ENCODE assay signal across 8 cellular contexts in genomic region chr3:15205934-15206661, GRCh38. TPM values are rescaled to one million over a fixed set of nuclear protein-coding genes. Genes with fewer than 3 reads are reported as not detected.
DNase-seq lines count a peak whose midpoint lies in the region; ATAC-seq and TF ChIP-seq lines count a peak whose summit lies in the region.

CAPN7 (plus strand) TSS chr3:15206246; CDS start chr3:15206496, 250 bp downstream.

- TF ChIP-seq CTCF in GM10248 (IDR thresholded peaks at IDR 0.05; ENCODE audit: control extremely low read depth, extremely low read depth, low read depth, missing control alignments) (peak; percentile 39), HFF-Myc (IDR thresholded peaks at IDR 0.05; ENCODE audit: low read depth, low read length, missing control alignments) (peak; percentile 46), OCI-LY1 (IDR thresholded peaks at IDR 0.05; ENCODE audit: low read length) (0 out of 2 replicates have a peak, but pooled peaks have one; percentile 42), psoas muscle (IDR thresholded peaks at IDR 0.05) (peak; percentile 39), vagina (IDR thresholded peaks at IDR 0.05) (peak in 2 of 3 experiments; percentile 4 to 21)

- peak within 1 kb of the TSS; percentile 85 for H3K4me2 ChIP-seq in OCI-LY1 (ENCODE audit: low read length)

- 0 to 1% (median 1%) methylated on average over 68 to 92 of the region's 92 CpGs for WGBS in psoas muscle, 3 donors

- H3K9me3 ChIP-seq in OCI-LY1 (ENCODE audit: low read length) (no peaks in the 10 kb centered on the region), psoas muscle (no peaks in the 10 kb centered on the region), vagina (no peaks in the 10 kb centered on the region)

- peak; percentile 62 to 94 for TF ChIP-seq POLR2A in vagina (IDR thresholded peaks at IDR 0.05)

- H3K27ac ChIP-seq in OCI-LY1 (ENCODE audit: low read depth, low read length, poor library complexity, severe bottlenecking), result peak within 1 kb of the TSS; percentile 50
- H3K27ac ChIP-seq in psoas muscle, result peak within 1 kb of the TSS; percentile 99
- peak within 1 kb of the TSS; percentile 96 for H3K27ac ChIP-seq in vagina

- POLR2A ChIA-PET in GM10248 (lab: Yijun Ruan, JAX), result interaction anchor here (0.6 to 2.3 kb wide), 4 partner anchors 9 to 590 kb away, joined by 3 to 5 read pairs (median 4); no protein-coding TSS in a partner anchor

- no peaks in the 10 kb centered on the region for H3K9me2 ChIP-seq in OCI-LY1 (ENCODE audit: low read depth, low read length)

- ATAC-seq in Right ventricle myocardium superior (ENCODE audit: poor library complexity), result peak; percentile 99
- ATAC-seq in psoas muscle, result peak; percentile 93 to 98 (median 96)

- intact Hi-C loops in Right ventricle myocardium superior (cut with DNase I) (loop anchor here (5.0 to 10.0 kb wide), 3 partner anchors 101 to 351 kb away; partner anchors contain the start of gene SH3BP5), psoas muscle (cut with DNase I) (loop anchor here (10.0 kb wide), 3 partner anchors 281 to 1039 kb away; no protein-coding TSS in a partner anchor), vagina (cut with DNase I) (no loop called here)

- no peaks in the 10 kb centered on the region for H4K20me1 ChIP-seq in OCI-LY1 (ENCODE audit: insufficient read depth, low read length)

- CTCF ChIA-PET in GM10248 (lab: Yijun Ruan, JAX), result interaction anchor here (0.7 to 7.1 kb wide), 20 partner anchors 10 to 283 kb away, joined by 3 to 46 read pairs (median 4); partner anchors contain the start of gene SH3BP5

- DNase-seq in GM10248 (ENCODE audit: extremely low spot score) (peak; percentile 97), HFF-Myc (ENCODE audit: extremely low read depth, low read depth) (peak; percentile 46), Right ventricle myocardium superior (peak; percentile 98), psoas muscle (peak; percentile 98), vagina (ENCODE audit: extremely low spot score in 2 of 2) (peak in 1 of 2 donors; percentile 91), GDM1 (lab: John Stamatoyannopoulos, UW) (no peak)
- DNase-seq in activated naive CD4-positive, alpha-beta T cell treated with anti-CD3 and anti-CD28 coated beads, Interleukin-2, amount 50 U/mL, for 16 hours, result peak; percentile 95

- peaks cover 17% of the 10 kb centered on the region for H3K79me2 ChIP-seq in OCI-LY1 (ENCODE audit: insufficient read depth, low read length)

- H3K27me3 ChIP-seq in OCI-LY1 (ENCODE audit: insufficient read depth, low read length) (no peaks in the 10 kb centered on the region), psoas muscle (ENCODE audit: insufficient read depth in 3 of 3, low read length in 2 of 3) (no peaks in the 10 kb centered on the region), vagina (no peaks in the 10 kb centered on the region)

- peaks cover 5% of the 10 kb centered on the region; the same call in 1 of the 2 replicates for H3F3A ChIP-seq in OCI-LY1 (ENCODE audit: insufficient read depth, low read length)

- peak within 1 kb of the TSS; percentile 69 for H3K9ac ChIP-seq in OCI-LY1 (ENCODE audit: low read length)

- H3K4me3 ChIP-seq in HFF-Myc (replicated peaks; ENCODE audit: low read depth, low read length) (peak within 1 kb of the TSS; percentile 93), OCI-LY1 (ENCODE audit: low read depth, low read length, poor library complexity, severe bottlenecking) (peak within 1 kb of the TSS; percentile 81), psoas muscle (peak within 1 kb of the TSS; percentile 91), vagina (peak within 1 kb of the TSS; percentile 88 to 98)

- H3K36me3 ChIP-seq in OCI-LY1 (ENCODE audit: insufficient read depth, low read length), result peaks cover 6% of the 10 kb centered on the region; the same call in 1 of the 2 replicates
- peaks cover 0 to 23% of the 10 kb centered on the region in 2 donors for H3K36me3 ChIP-seq in psoas muscle (ENCODE audit: insufficient read depth in 1 of 2, low read depth in 1 of 2)
- H3K36me3 ChIP-seq in vagina, result no peaks in the 10 kb centered on the region

- peak within 1 kb of the TSS; percentile 85 for H2AFZ ChIP-seq in OCI-LY1 (ENCODE audit: low read length)

- peaks cover 28% of the 10 kb centered on the region for H3K4me1 ChIP-seq in OCI-LY1 (ENCODE audit: insufficient read depth, low read length, severe bottlenecking)
- peaks cover 15% of the 10 kb centered on the region for H3K4me1 ChIP-seq in psoas muscle
- peaks cover 32% of the 10 kb centered on the region for H3K4me1 ChIP-seq in vagina

RNA-seq across cellular contexts. Expression of gene CAPN7, which starts in this region (rescaled TPM):
- total RNA-seq in Right ventricle myocardium superior (28.1 TPM), psoas muscle (10 to 100 TPM; 22.4 to 42.7 (median 27.3) TPM), vagina (72.4 TPM)
- polyA plus RNA-seq in psoas muscle, result 10 to 100 TPM; 15.2 to 28.0 (median 20.5) TPM
